Comparison of ENCODE assay signal across 30 cellular contexts in genomic region chrX:130228871-130229270, GRCh38. TPM values are rescaled to one million over a fixed set of nuclear protein-coding genes. Genes with fewer than 3 reads are reported as not detected.
"Had no signal": no experiment of that assay in that cellular context is flagged by ENCODE, and none has a peak within 500 bp of the region (broad histone marks: within the 10 kb centered on the region; RNA-seq: fewer than 3 reads in every experiment).

No MANE protein-coding gene starts in this region.

- FAIRE-seq: TTC549 had no signal

- H3K4me3 Mint-ChIP-seq: activated CD4-positive, alpha-beta T cell treated with anti-CD3 and anti-CD28 coated beads, Interleukin-2, amount 10 ng/mL, durations not matched to agents 24 days and 14 days; activated CD8-positive, alpha-beta T cell treated with anti-CD3 and anti-CD28 coated beads, Interleukin-2, amount 10 ng/mL, durations not matched to agents 7 days and 5 days; activated naive CD4-positive, alpha-beta T cell treated with anti-CD3 and anti-CD28 coated beads for 36 hours; activated naive CD8-positive, alpha-beta T cell; activated naive CD8-positive, alpha-beta T cell treated with anti-CD3 and anti-CD28 coated beads, Interleukin-2, amount 50 U/mL, for 24 hours; activated T-cell treated with anti-CD3 and anti-CD28 coated beads, Interleukin-2, amount 50 U/mL, for 24 hours; central memory CD8-positive, alpha-beta T cell; T-helper 1 cell treated with Interleukin-12 subunit alpha and Interleukin-12 subunit beta and Interleukin-4 antibody, amounts not matched to agents 30 μg/mL and 1 μg/mL, for 36 hours; T-helper 2 cell treated with Interferon-gamma antibody and Interleukin-4, amounts not matched to agents 5 μg/mL and 100 μg/mL, for 36 hours had no signal

- H3K4me1 Mint-ChIP-seq: activated CD4-positive, alpha-beta T cell treated with anti-CD3 and anti-CD28 coated beads, Interleukin-2, amount 10 ng/mL, durations not matched to agents 24 days and 14 days; activated naive CD8-positive, alpha-beta T cell treated with anti-CD3 and anti-CD28 coated beads, Interleukin-2, amount 50 U/mL, for 24 hours; central memory CD8-positive, alpha-beta T cell had no signal

- H3K4me1 ChIP-seq: Peyer's patch, SJSA1 had no signal

- H3K27me3 Mint-ChIP-seq: activated CD4-positive, alpha-beta T cell treated with anti-CD3 and anti-CD28 coated beads, Interleukin-2, amount 10 ng/mL, durations not matched to agents 24 days and 14 days; activated naive CD8-positive, alpha-beta T cell; activated naive CD8-positive, alpha-beta T cell treated with anti-CD3 and anti-CD28 coated beads, Interleukin-2, amount 50 U/mL, for 24 hours; central memory CD8-positive, alpha-beta T cell had no signal

- H3K9me3 Mint-ChIP-seq: activated CD4-positive, alpha-beta T cell treated with anti-CD3 and anti-CD28 coated beads, Interleukin-2, amount 10 ng/mL, durations not matched to agents 24 days and 14 days; activated naive CD4-positive, alpha-beta T cell treated with anti-CD3 and anti-CD28 coated beads for 36 hours; activated naive CD8-positive, alpha-beta T cell treated with anti-CD3 and anti-CD28 coated beads, Interleukin-2, amount 50 U/mL, for 24 hours; activated T-cell treated with anti-CD3 and anti-CD28 coated beads, Interleukin-2, amount 50 U/mL, for 24 hours; central memory CD8-positive, alpha-beta T cell; T-helper 1 cell treated with Interleukin-12 subunit alpha and Interleukin-12 subunit beta and Interleukin-4 antibody, amounts not matched to agents 30 μg/mL and 1 μg/mL, for 36 hours; T-helper 2 cell treated with Interferon-gamma antibody and Interleukin-4, amounts not matched to agents 5 μg/mL and 100 μg/mL, for 36 hours had no signal

- ATAC-seq: activated CD8-positive, alpha-beta T cell treated with anti-CD3 and anti-CD28 coated beads, Interleukin-2, amount 10 ng/mL, durations not matched to agents 7 days and 5 days; activated naive CD8-positive, alpha-beta T cell treated with anti-CD3 and anti-CD28 coated beads, Interleukin-2, amount 50 U/mL, for 24 hours; PC-3 had no signal

- H3K9me3 ChIP-seq: MG63, Peyer's patch, SJSA1, SK-N-SH had no signal

- H3K27ac Mint-ChIP-seq: activated CD4-positive, alpha-beta T cell treated with anti-CD3 and anti-CD28 coated beads, Interleukin-2, amount 10 ng/mL, durations not matched to agents 24 days and 14 days; activated CD8-positive, alpha-beta T cell treated with anti-CD3 and anti-CD28 coated beads, Interleukin-2, amount 10 ng/mL, durations not matched to agents 7 days and 5 days; activated naive CD4-positive, alpha-beta T cell treated with anti-CD3 and anti-CD28 coated beads for 36 hours; activated naive CD8-positive, alpha-beta T cell; activated naive CD8-positive, alpha-beta T cell treated with anti-CD3 and anti-CD28 coated beads, Interleukin-2, amount 50 U/mL, for 24 hours; activated T-cell treated with anti-CD3 and anti-CD28 coated beads, Interleukin-2, amount 50 U/mL, for 24 hours; T-helper 1 cell treated with Interleukin-12 subunit alpha and Interleukin-12 subunit beta and Interleukin-4 antibody, amounts not matched to agents 30 μg/mL and 1 μg/mL, for 36 hours; T-helper 2 cell treated with Interferon-gamma antibody and Interleukin-4, amounts not matched to agents 5 μg/mL and 100 μg/mL, for 36 hours had no signal

- H3K27me3 ChIP-seq: cardiac muscle cell, MG63, Peyer's patch, SJSA1 had no signal

- H3K4me2 ChIP-seq: SK-N-SH had no signal

- DNase-seq: activated CD4-positive, alpha-beta T cell treated with anti-CD3 and anti-CD28 coated beads, Interleukin-2, amount 10 ng/mL, durations not matched to agents 24 days and 14 days; activated CD4-positive, alpha-beta T cell treated with anti-CD3 and anti-CD28 coated beads, Interleukin-2, amount 50 U/mL, for 4 hours; activated CD8-positive, alpha-beta T cell treated with anti-CD3 and anti-CD28 coated beads, Interleukin-2, amount 10 ng/mL, durations not matched to agents 7 days and 5 days; activated gamma-delta T cell treated with Interleukin-2 at 50 U/mL for 16 hours; activated naive CD4-positive, alpha-beta T cell treated with anti-CD3 and anti-CD28 coated beads for 36 hours; activated naive CD8-positive, alpha-beta T cell treated with anti-CD3 and anti-CD28 coated beads, Interleukin-2, amount 50 U/mL, for 24 hours; activated T-cell treated with anti-CD3 and anti-CD28 coated beads, Interleukin-2, amount 50 U/mL, for 24 hours; anterior cingulate cortex; Karpas-422; MG63; MV-4-11; NCI-H1092; NCI-H1436 treated with DMSO at 0.1 percent for 48 hours; NCI-H1694 treated with DMSO at 0.1 percent for 48 hours; NCI-H2029; NCI-H345; NCI-H524 treated with DMSO at 0.1 percent for 48 hours; PC-3; Peyer's patch; RPMI8226; SHP77 treated with DMSO at 0.1 percent for 48 hours; SK-N-SH had no signal

- H3K27ac ChIP-seq: cardiac muscle cell, Peyer's patch, SJSA1 had no signal

- H3K4me3 ChIP-seq: cardiac muscle cell, MG63, Peyer's patch, SJSA1 had no signal

- H3K9ac ChIP-seq: SK-N-SH had no signal

RNA-seq across cellular contexts. Expression of gene RAB33A, which starts 57.1 kb away (rescaled TPM):
- total RNA-seq: NCI-H460, PC-3 had no signal
